14 cellular contexts compared by ENCODE assay signal in genomic region chr1:109615879-109616278, GRCh38. TPM values are rescaled to one million over a fixed set of nuclear protein-coding genes. Genes with fewer than 3 reads are reported as not detected.
A peak's percentile ranks its signal among the peaks of the same experiment; 100 is the strongest.
DNase-seq lines count a peak whose midpoint lies in the region; ATAC-seq and TF ChIP-seq lines count a peak whose summit lies in the region.
"Had no signal": no experiment of that assay in that cellular context is flagged by ENCODE, and none has a peak within 500 bp of the region (broad histone marks: within the 10 kb centered on the region; RNA-seq: fewer than 3 reads in every experiment).

No MANE protein-coding gene starts in this region.

- H3K27me3 ChIP-seq in sigmoid colon: no peaks in the 10 kb centered on the region

- H3K4me3 ChIP-seq in sigmoid colon (no peak overlapping the region), foreskin fibroblast (ENCODE audit: low read depth in 1 of 2, low read length in 2 of 2) (no peak overlapping the region)

- TF ChIP-seq POLR2A in sigmoid colon (IDR thresholded peaks at IDR 0.05): no peak

- peak overlapping the region; percentile 96 for H3K27ac Mint-ChIP-seq in T-helper 17 cell

- H3K4me3 Mint-ChIP-seq in T-helper 17 cell: peak overlapping the region; percentile 66

- ATAC-seq in T-helper 17 cell: peak; percentile 46
- no peak for ATAC-seq in GM21717 (IDR thresholded peaks at IDR 0.05; ENCODE audit: unreplicated experiment)

- no peaks in the 10 kb centered on the region for H3K27me3 Mint-ChIP-seq in T-helper 17 cell

- peak overlapping the region in 2 of 4 donors; percentile 15 to 51 for H3K27ac ChIP-seq in sigmoid colon
- H3K27ac ChIP-seq: 22Rv1 had no signal

- TF ChIP-seq CTCF in sigmoid colon (IDR thresholded peaks at IDR 0.05): no peak
- no peak for TF ChIP-seq CTCF in foreskin fibroblast (IDR thresholded peaks at IDR 0.05; ENCODE audit: low read depth, low read length)

- peaks cover 2% of the 10 kb centered on the region for H3K36me3 Mint-ChIP-seq in T-helper 17 cell (ENCODE audit: low read depth)

- H3K4me1 Mint-ChIP-seq in T-helper 17 cell: peaks cover 37% of the 10 kb centered on the region

- WGBS in sigmoid colon, 2 donors: 41 to 45% methylated on average over 3 of the region's 3 CpGs

- TF ChIP-seq EP300 in sigmoid colon (IDR thresholded peaks at IDR 0.05): no peak

- peaks cover 0 to 24% (median 18%) of the 10 kb centered on the region in 4 donors for H3K4me1 ChIP-seq in sigmoid colon

- intact Hi-C loops in sigmoid colon (cut with DNase I): no loop called here

- H3K9me3 ChIP-seq in T-helper 17 cell (ENCODE audit: control insufficient read depth, low read length, poor library complexity, severe bottlenecking) (no peaks in the 10 kb centered on the region), sigmoid colon (no peaks in the 10 kb centered on the region)

- peak; percentile 11 for DNase-seq in NCI-H1694 treated with DMSO at 0.1 percent for 48 hours (lab: John Stamatoyannopoulos, UW)
- no peak for DNase-seq in NCI-H1694 (lab: John Stamatoyannopoulos, UW)
- DNase-seq in T-helper 17 cell: no peak
- peak; percentile 66 for DNase-seq in globus pallidus (ENCODE audit: low spot score)
- peak; percentile 70 for DNase-seq in sigmoid colon
- no peak for DNase-seq in amniotic stem cell (lab: John Stamatoyannopoulos, UW)
- no peak for DNase-seq in foreskin fibroblast
- DNase-seq: activated gamma-delta T cell treated with Interleukin-2 at 50 U/mL for 16 hours had no signal

- H3K36me3 ChIP-seq in sigmoid colon: no peaks in the 10 kb centered on the region

RNA-seq across cellular contexts. Expression of gene GNAT2, which starts 3.5 kb away (rescaled TPM):
- total RNA-seq in T-helper 17 cell (not detected), sigmoid colon (not detected)
- polyA plus RNA-seq in sigmoid colon: under 1 TPM in 1 of 3 donors, not detected in 2; 0.10 TPM
- total RNA-seq: epithelial cell of proximal tubule; lower leg skin; T-helper 1 cell treated with Interleukin-12 subunit alpha and Interleukin-12 subunit beta and Interleukin-4 antibody, amounts not matched to agents 30 ng/mL and 1 ng/mL, for 36 hours; ureter had no signal

RNA-seq across cellular contexts. Expression of gene AMPD2, which starts 3.8 kb away (rescaled TPM):
- total RNA-seq in T-helper 17 cell: 100 to 1,000 TPM; 471 to 552 TPM
- 10 to 100 TPM; 19.9 to 47.5 (median 29.4) TPM for total RNA-seq in sigmoid colon
- polyA plus RNA-seq in sigmoid colon: 10 to 100 TPM in 1 of 3 donors, 1 to 10 TPM in 2; 6.5 to 31.3 (median 6.6) TPM

RNA-seq across cellular contexts. Expression of gene GSTM4, which starts 40.0 kb away (rescaled TPM):
- total RNA-seq in T-helper 17 cell: 10 to 100 TPM; 17.0 to 18.0 TPM
- 10 to 100 TPM; 31.4 to 73.1 (median 44.8) TPM for total RNA-seq in sigmoid colon
- polyA plus RNA-seq in sigmoid colon: 10 to 100 TPM; 47.0 to 69.4 (median 52.3) TPM

RNA-seq across cellular contexts. Expression of gene GSTM2, which starts 52.0 kb away (rescaled TPM):
- total RNA-seq in T-helper 17 cell: 100 to 1,000 TPM in 1 of 2 donors, 10 to 100 TPM in 1; 44.0 to 117 TPM
- total RNA-seq in sigmoid colon: 100 to 1,000 TPM in 1 of 4 donors, 10 to 100 TPM in 3; 42.5 to 139 (median 60.5) TPM
- 10 to 100 TPM in 2 of 3 donors, 1 to 10 TPM in 1; 4.9 to 22.3 (median 12.6) TPM for polyA plus RNA-seq in sigmoid colon

Comparison
In these comparisons a context has a peak if more than half of its experiments do, and no peak if none do; other contexts are left out.
1. DNase-seq: peak in NCI-H1694 treated with DMSO at 0.1 percent for 48 hours (single experiment), globus pallidus (single experiment) and sigmoid colon (single experiment); none in NCI-H1694 (single experiment), T-helper 17 cell (0 of 3), amniotic stem cell (single experiment) and foreskin fibroblast (0 of 2).
2. RNA of gene AMPD2, which starts 3.8 kb away (total RNA-seq): 471 to 552 TPM in T-helper 17 cell; 19.9 to 47.5 TPM in sigmoid colon; every median in the first group is over 4 times any median in the second.